ENCODE assay signal across 32 cellular contexts in the genomic region with DNA sequence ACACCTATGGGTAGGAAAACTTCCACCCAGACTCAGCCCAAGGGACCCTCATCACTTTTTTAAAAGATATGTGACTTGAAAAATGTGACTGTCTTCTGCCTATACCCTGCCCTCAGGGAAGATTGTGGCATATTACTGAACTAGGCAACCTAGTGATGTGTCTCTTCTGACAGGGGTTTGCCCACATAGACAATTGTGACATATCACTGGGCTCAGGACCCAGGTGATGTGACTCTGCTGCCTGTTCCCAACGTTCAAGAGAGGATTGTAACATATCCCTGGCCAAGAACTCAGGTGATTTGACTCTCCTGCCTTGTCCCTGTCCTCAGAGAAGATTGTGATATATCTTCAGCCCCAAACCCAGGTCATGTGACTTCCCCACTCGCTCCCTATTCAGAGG.
"Had no signal": no experiment of that assay in that cellular context is flagged by ENCODE, and none has a peak within 500 bp of the region (broad histone marks: within the 10 kb centered on the region; RNA-seq: fewer than 3 reads in every experiment).

No MANE protein-coding gene starts in this region.

- H3K27ac ChIP-seq: adrenal gland, body of pancreas, brain microvascular endothelial cell, breast epithelium, VCaP had no signal

- H3K4me3 ChIP-seq: adrenal gland, body of pancreas, breast epithelium had no signal

- H3K36me3 ChIP-seq: adrenal gland, brain microvascular endothelial cell, breast epithelium had no signal

- DNase-seq: activated B cell treated with CpG ODN at 0.5 μM for 24 hours; activated CD4-positive, alpha-beta memory T cell treated with anti-CD3 and anti-CD28 coated beads for 36 hours; activated CD4-positive, alpha-beta T cell treated with anti-CD3 and anti-CD28 coated beads for 4 hours; activated CD4-positive, alpha-beta T cell treated with anti-CD3 and anti-CD28 coated beads, Interleukin-2, amount 10 ng/mL, durations not matched to agents 24 days and 14 days; activated CD4-positive, alpha-beta T cell treated with anti-CD3 and anti-CD28 coated beads, Interleukin-2, amount 50 U/mL, for 1 hour; activated CD4-positive, alpha-beta T cell treated with anti-CD3 and anti-CD28 coated beads, Interleukin-2, amount 50 U/mL, for 4 hours; activated CD4-positive, CD25-positive, alpha-beta regulatory T cell treated with anti-CD3 and anti-CD28 coated beads, Interleukin-2, amount 50 U/mL, for 72 hours; activated CD8-positive, alpha-beta memory T cell treated with anti-CD3 and anti-CD28 coated beads, Interleukin-2, amount 50 U/mL, for 4 hours; activated CD8-positive, alpha-beta T cell treated with anti-CD3 and anti-CD28 coated beads for 36 hours; activated effector memory CD4-positive, alpha-beta T cell treated with anti-CD3 and anti-CD28 coated beads, Interleukin-2, amount 50 U/mL, for 16 hours; activated gamma-delta T cell treated with Interleukin-2 at 50 U/mL for 16 hours; activated naive CD4-positive, alpha-beta T cell; activated naive CD4-positive, alpha-beta T cell treated with anti-CD3 and anti-CD28 coated beads for 36 hours; activated naive CD4-positive, alpha-beta T cell treated with anti-CD3 and anti-CD28 coated beads, Interleukin-2, amount 50 U/mL, for 16 hours; activated naive CD8-positive, alpha-beta T cell treated with anti-CD3 and anti-CD28 coated beads for 36 hours; activated T-cell treated with anti-CD3 and anti-CD28 coated beads for 4 hours; activated T-cell treated with anti-CD3 and anti-CD28 coated beads, Interleukin-2, amount 50 U/mL, for 1 hour; activated T-cell treated with anti-CD3 and anti-CD28 coated beads, Interleukin-2, amount 50 U/mL, for 4 hours; activated T-cell treated with anti-CD3 and anti-CD28 coated beads, Interleukin-2, amount 50 U/mL, for 72 hours; adrenal gland; amniotic stem cell; aorta; body of pancreas; brain microvascular endothelial cell; central memory CD4-positive, alpha-beta T cell; T-helper 1 cell; T-helper 2 cell; T-helper 9 cell had no signal

- H3K9me3 ChIP-seq: adrenal gland had no signal

- ATAC-seq: activated CD8-positive, alpha-beta T cell treated with anti-CD3 and anti-CD28 coated beads for 36 hours; activated naive CD4-positive, alpha-beta T cell treated with anti-CD3 and anti-CD28 coated beads, Interleukin-2, amount 50 U/mL, for 72 hours; activated T-cell treated with anti-CD3 and anti-CD28 coated beads, Interleukin-2, amount 50 U/mL, for 4 hours; activated T-cell treated with anti-CD3 and anti-CD28 coated beads, Interleukin-2, amount 50 U/mL, for 72 hours; activated T-helper 17 cell treated with anti-CD3 and anti-CD28 coated beads, Interleukin-2, amount 50 U/mL, for 72 hours; body of pancreas had no signal

- H3K27me3 ChIP-seq: adrenal gland, body of pancreas, brain microvascular endothelial cell, breast epithelium had no signal

- H3K4me1 ChIP-seq: adrenal gland, body of pancreas, breast epithelium had no signal
